Comparison of ENCODE assay signal across 1 cellular context in genomic region chr6:4103929-4104328, GRCh38.
TF ChIP-seq lines count a peak whose summit lies in the region.

No MANE protein-coding gene starts in this region.

TF ChIP-seq in HepG2, 621 proteins besides CTCF, POLR2A, EP300 and RAD21:
- no peak for TF ChIP-seq ZNF790 (CRISPR knock-in tag; IDR thresholded peaks at IDR 0.05; ENCODE audit: borderline replicate concordance)
- TF ChIP-seq SALL1 (CRISPR knock-in tag; IDR thresholded peaks at IDR 0.05), result 0 out of 2 replicates have a peak, but pooled peaks have one; percentile 17
- no peak for TF ChIP-seq KLF6 (CRISPR knock-in tag; IDR thresholded peaks at IDR 0.05)
- TF ChIP-seq FOXP4 (CRISPR knock-in tag; IDR thresholded peaks at IDR 0.05), result no peak
